ENCODE assay signal across 16 cellular contexts in the genomic region with DNA sequence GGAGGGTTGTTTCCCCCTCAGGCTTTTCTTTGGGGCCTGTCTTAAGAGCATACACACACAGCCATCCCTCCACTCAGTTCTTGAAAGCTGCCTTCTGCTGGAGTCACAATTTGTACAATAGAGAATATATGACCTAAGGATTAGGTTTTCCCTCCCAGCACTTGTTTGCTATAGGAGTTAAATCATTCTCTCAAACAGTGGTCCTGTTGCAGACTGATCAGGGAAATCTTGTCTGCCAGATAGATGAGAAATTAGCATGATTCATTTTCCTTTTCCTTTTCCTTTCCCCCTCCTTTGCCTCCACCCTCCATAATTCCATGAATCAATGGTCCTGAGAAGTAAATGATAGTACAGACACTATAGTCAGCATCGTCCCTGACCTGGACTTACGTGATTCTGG. TPM values are rescaled to one million over a fixed set of nuclear protein-coding genes. Genes with fewer than 3 reads are reported as not detected.
DNase-seq lines count a peak whose midpoint lies in the region; ATAC-seq, FAIRE-seq and TF ChIP-seq lines count a peak whose summit lies in the region.
"Had no signal": no experiment of that assay in that cellular context is flagged by ENCODE, and none has a peak within 500 bp of the region (broad histone marks: within the 10 kb centered on the region; RNA-seq: fewer than 3 reads in every experiment).

No MANE protein-coding gene starts in this region.

- no peaks in the 10 kb centered on the region for H3K9me3 Mint-ChIP-seq in activated CD8-positive, alpha-beta T cell treated with anti-CD3 and anti-CD28 coated beads, Interleukin-2, amount 10 ng/mL, durations not matched to agents 7 days and 5 days (ENCODE audit: insufficient read depth)
- H3K9me3 Mint-ChIP-seq: activated T-helper 2 cell treated with anti-CD3 and anti-CD28 coated beads, Interferon-gamma antibody, Interleukin-2, Interleukin-4, amounts not matched to agents 10 μg/mL and 5 μg/mL and 100 μg/mL, durations not matched to agents 14 hours and 24 hours and 36 hours; mesothelial cell of epicardium had no signal

- H3K27me3 ChIP-seq in PC-9 (ENCODE audit: insufficient read depth, low read depth) (no peaks in the 10 kb centered on the region), neuron (ENCODE audit: insufficient read depth, low read length) (no peaks in the 10 kb centered on the region)

- H3K27ac Mint-ChIP-seq in activated CD8-positive, alpha-beta T cell treated with anti-CD3 and anti-CD28 coated beads, Interleukin-2, amount 10 ng/mL, durations not matched to agents 7 days and 5 days, result no peak overlapping the region
- H3K27ac Mint-ChIP-seq: mesothelial cell of epicardium had no signal

- CTCF ChIA-PET in A549 (lab: Yijun Ruan, JAX), result interaction anchor here (1.0 to 7.4 kb wide), 10 partner anchors 9 to 352 kb away, joined by 3 to 44 read pairs (median 6); no protein-coding TSS in a partner anchor
- CTCF ChIA-PET in PC-9 (lab: Charles Lee), result no interaction called here
- CTCF ChIA-PET in activated CD8-positive, alpha-beta T cell treated with anti-CD3 and anti-CD28 coated beads, Interleukin-2, amount 10 ng/mL, durations not matched to agents 7 days and 5 days (lab: Charles Lee), result interaction anchor here (1.0 to 1.6 kb wide), 4 partner anchors 18 to 355 kb away, joined by 3 to 4 read pairs (median 3); no protein-coding TSS in a partner anchor

- TF ChIP-seq EP300 in A549 (IDR thresholded peaks at IDR 0.05), result no peak

- peak overlapping the region; percentile 85 for H3K4me3 ChIP-seq in A549
- H3K4me3 ChIP-seq in PC-9, result peak overlapping the region; percentile 92; the same call in 1 of the 2 replicates
- no peak overlapping the region for H3K4me3 ChIP-seq in fibroblast of mammary gland (ENCODE audit: control insufficient read depth, low read depth, low read length)
- peak overlapping the region; percentile 79 for H3K4me3 ChIP-seq in neuron (ENCODE audit: low read length)

- intact Hi-C loops in PC-9 (cut with micrococcal nuclease; ENCODE audit: unreplicated experiment), result loop anchor here (5.0 kb wide), 2 partner anchors 114 to 196 kb away; no protein-coding TSS in a partner anchor

- H3K4me1 ChIP-seq in A549 (peaks cover 69% of the 10 kb centered on the region), PC-9 (replicated peaks; ENCODE audit: insufficient read depth) (peaks cover 48% of the 10 kb centered on the region), neuron (ENCODE audit: insufficient read depth, low read length) (peaks cover 67% of the 10 kb centered on the region)

- H3K27me3 Mint-ChIP-seq in activated CD8-positive, alpha-beta T cell treated with anti-CD3 and anti-CD28 coated beads, Interleukin-2, amount 10 ng/mL, durations not matched to agents 7 days and 5 days (ENCODE audit: low read depth), result peaks cover 43% of the 10 kb centered on the region

- no peak for TF ChIP-seq RAD21 in A549 (conservative IDR thresholded peaks at IDR 0.05 in 1 of 2, IDR thresholded peaks at IDR 0.05 in 1 of 2)

- no peak for ATAC-seq in A549
- no peak for ATAC-seq in activated CD8-positive, alpha-beta T cell treated with anti-CD3 and anti-CD28 coated beads, Interleukin-2, amount 10 ng/mL, durations not matched to agents 7 days and 5 days

- 38% methylated on average over 2 of the region's 2 CpGs for WGBS in A549 (ENCODE audit: missing lambda C conversion rate)

- no peak overlapping the region for H3K4me3 Mint-ChIP-seq in activated CD8-positive, alpha-beta T cell treated with anti-CD3 and anti-CD28 coated beads, Interleukin-2, amount 10 ng/mL, durations not matched to agents 7 days and 5 days
- H3K4me3 Mint-ChIP-seq: mesothelial cell of epicardium had no signal

- H3K36me3 Mint-ChIP-seq in activated CD8-positive, alpha-beta T cell treated with anti-CD3 and anti-CD28 coated beads, Interleukin-2, amount 10 ng/mL, durations not matched to agents 7 days and 5 days (ENCODE audit: low read depth), result no peaks in the 10 kb centered on the region

- TF ChIP-seq POLR2A in A549 (IDR thresholded peaks at IDR 0.05; ENCODE audit: low read length), result no peak

- H3K79me2 ChIP-seq in PC-9 (ENCODE audit: low read depth), result peaks cover 66% of the 10 kb centered on the region

- H3F3A ChIP-seq in PC-9 (ENCODE audit: insufficient read depth, low read depth), result peaks cover 43% of the 10 kb centered on the region

- no peak for TF ChIP-seq CTCF in A549 (IDR thresholded peaks at IDR 0.05)
- no peak for TF ChIP-seq CTCF in PC-9 (conservative IDR thresholded peaks at IDR 0.05)
- no peak for TF ChIP-seq CTCF in fibroblast of mammary gland (conservative IDR thresholded peaks at IDR 0.05; ENCODE audit: control insufficient read depth, insufficient read depth, low read depth, low read length)

- peaks cover 36% of the 10 kb centered on the region for H3K36me3 ChIP-seq in PC-9 (ENCODE audit: low read depth)
- H3K36me3 ChIP-seq in neuron (ENCODE audit: insufficient read depth, low read length), result peaks cover 46% of the 10 kb centered on the region

- peak overlapping the region; percentile 88 for H3K4me2 ChIP-seq in A549
- H3K4me2 ChIP-seq in PC-9, result peak overlapping the region; percentile 92
- H3K4me2 ChIP-seq: KMS-11 had no signal

- no TSS peak for BruUV-seq in PC-9 (replicated peaks; lab: Mats Ljungman, UMichigan)

- H2AFZ ChIP-seq in PC-9 (no peak overlapping the region), neuron (ENCODE audit: low read depth, low read length) (no peak overlapping the region)

- DNase-seq in A549 (ENCODE audit: low read depth in 1 of 2, low spot score in 1 of 2), result no peak
- no peak for DNase-seq in PC-9
- DNase-seq in fibroblast of mammary gland (ENCODE audit: low read depth), result peak; percentile 26
- DNase-seq in anterior cingulate cortex (lab: John Stamatoyannopoulos, UW), result no peak
- DNase-seq in activated CD4-positive, alpha-beta T cell treated with anti-CD3 and anti-CD28 coated beads for 4 hours, result no peak
- no peak for DNase-seq in stimulated activated CD4-positive, alpha-beta T cell treated with anti-CD3 and anti-CD28 coated beads, Interleukin-2, amount 100 ng/mL, for 48 hours
- no peak for DNase-seq in activated CD8-positive, alpha-beta T cell treated with anti-CD3 and anti-CD28 coated beads, Interleukin-2, amount 10 ng/mL, durations not matched to agents 7 days and 5 days
- DNase-seq: activated CD4-positive, alpha-beta T cell treated with anti-CD3 and anti-CD28 coated beads, Interleukin-2, amount 50 U/mL, for 4 hours; COR-L47; foreskin melanocyte; NCI-H146; NCI-H446 had no signal

- H3K9me3 ChIP-seq in A549, result no peaks in the 10 kb centered on the region
- no peaks in the 10 kb centered on the region for H3K9me3 ChIP-seq in PC-9 (ENCODE audit: insufficient read depth, low read depth)
- H3K9me3 ChIP-seq in neuron (ENCODE audit: low read length), result no peaks in the 10 kb centered on the region

- no peak for FAIRE-seq in A549 (lab: Jason Lieb, UNC)

- H3K27ac ChIP-seq in A549 (peak overlapping the region; percentile 93 to 96; a peak in 5 of 6 replicates), PC-9 (peak overlapping the region; percentile 68)
- H3K27ac ChIP-seq: KMS-11 had no signal

- no peaks in the 10 kb centered on the region for H4K20me1 ChIP-seq in PC-9 (ENCODE audit: insufficient read depth)

- H3K4me1 Mint-ChIP-seq in activated CD8-positive, alpha-beta T cell treated with anti-CD3 and anti-CD28 coated beads, Interleukin-2, amount 10 ng/mL, durations not matched to agents 7 days and 5 days (ENCODE audit: low read depth), result peaks cover 22% of the 10 kb centered on the region

- no peaks in the 10 kb centered on the region; the same call in 1 of the 2 replicates for H3K9me2 ChIP-seq in PC-9 (ENCODE audit: insufficient read depth)

- POLR2A ChIA-PET in A549 (lab: Yijun Ruan, JAX) (interaction anchor here (0.7 kb wide), 1 partner anchor 137 kb away, joined by 4 read pairs; no protein-coding TSS in a partner anchor), PC-9 (lab: Charles Lee; ENCODE audit: unreplicated experiment) (interaction anchor here (0.7 kb wide), 1 partner anchor 348 kb away, joined by 5 read pairs; no protein-coding TSS in a partner anchor)
- POLR2A ChIA-PET in activated CD8-positive, alpha-beta T cell treated with anti-CD3 and anti-CD28 coated beads, Interleukin-2, amount 10 ng/mL, durations not matched to agents 7 days and 5 days (lab: Charles Lee), result no interaction called here

TF ChIP-seq in A549, 52 proteins besides CTCF, POLR2A, EP300 and RAD21 (continues in another document):
- no peak for TF ChIP-seq RFX5 (IDR thresholded peaks at IDR 0.05)
- no peak for TF ChIP-seq ZSCAN20 (CRISPR knock-in tag; IDR thresholded peaks at IDR 0.05)
- TF ChIP-seq CHD2 (IDR thresholded peaks at IDR 0.05; ENCODE audit: low read length, partially characterized antibody), result no peak
- no peak for TF ChIP-seq SREBF2 (IDR thresholded peaks at IDR 0.05)
- TF ChIP-seq FOXS1 (CRISPR knock-in tag; IDR thresholded peaks at IDR 0.05), result no peak
- TF ChIP-seq HEYL (CRISPR knock-in tag; IDR thresholded peaks at IDR 0.05), result no peak
- TF ChIP-seq HOXB5 (CRISPR knock-in tag; IDR thresholded peaks at IDR 0.05), result no peak
- no peak for TF ChIP-seq TP53 (CRISPR knock-in tag; IDR thresholded peaks at IDR 0.05)
- TF ChIP-seq EHMT2 (IDR thresholded peaks at IDR 0.05; ENCODE audit: low read depth), result no peak
- TF ChIP-seq, protein P1, sequence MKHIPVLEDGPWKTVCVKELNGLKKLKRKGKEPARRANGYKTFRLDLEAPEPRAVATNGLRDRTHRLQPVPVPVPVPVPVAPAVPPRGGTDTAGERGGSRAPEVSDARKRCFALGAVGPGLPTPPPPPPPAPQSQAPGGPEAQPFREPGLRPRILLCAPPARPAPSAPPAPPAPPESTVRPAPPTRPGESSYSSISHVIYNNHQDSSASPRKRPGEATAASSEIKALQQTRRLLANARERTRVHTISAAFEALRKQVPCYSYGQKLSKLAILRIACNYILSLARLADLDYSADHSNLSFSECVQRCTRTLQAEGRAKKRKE (CRISPR knock-in tag; IDR thresholded peaks at IDR 0.05; ENCODE audit: low read depth), result no peak
- no peak for TF ChIP-seq JUNB (IDR thresholded peaks at IDR 0.05)
- TF ChIP-seq HOXA7 (CRISPR knock-in tag; IDR thresholded peaks at IDR 0.05), result no peak

RNA-seq across cellular contexts. Expression of a gene that starts 3.3 kb away (rescaled TPM):
- polyA plus RNA-seq in A549 (2011; rRNA removed), result 240 and 282 TPM in 2 replicates
- polyA plus RNA-seq in A549 (2012; cell fraction: cytosol; rRNA removed), result 114 and 212 TPM in 2 replicates
- polyA plus RNA-seq in A549 (2012; cell fraction: nucleus; rRNA removed), result 111 and 129 TPM in 2 replicates
- polyA plus RNA-seq in A549 (2017; fragmentation: RNase III; extraction: RNeasy Plus Mini Kit Qiagen cat#74134 plus additional on column Dnase treatment), result 199 to 247 TPM (median 217 TPM) in 3 replicates
- polyA minus RNA-seq in A549 (2011; rRNA and poly(A)+ RNA removed), result 340 and 362 TPM in 2 replicates
- total RNA-seq in PC-9 (2021), result 221 and 235 TPM in 2 replicates
- total RNA-seq in activated CD8-positive, alpha-beta T cell treated with anti-CD3 and anti-CD28 coated beads, Interleukin-2, amount 10 ng/mL, durations not matched to agents 7 days and 5 days, result under 1 TPM in 1 of 2 experiments, not detected in 1; 0.16 TPM

Comparison
In these comparisons a context has a peak if more than half of its experiments do, and no peak if none do; other contexts are left out.
1. RNA of a gene that starts 3.3 kb away (total RNA-seq): 221 to 235 TPM in PC-9; 0.16 TPM in activated CD8-positive, alpha-beta T cell treated with anti-CD3 and anti-CD28 coated beads, Interleukin-2, amount 10 ng/mL, durations not matched to agents 7 days and 5 days; every median in the first group is over 100 times any median in the second.